In genomic region chr12:80100566-80100965, GRCh38 we compare ENCODE assay signal across 18 cellular contexts. TPM values are rescaled to one million over a fixed set of nuclear protein-coding genes. Genes with fewer than 3 reads are reported as not detected.
A peak's percentile ranks its signal among the peaks of the same experiment; 100 is the strongest.
DNase-seq lines count a peak whose midpoint lies in the region; ATAC-seq and TF ChIP-seq lines count a peak whose summit lies in the region.
"Had no signal": no experiment of that assay in that cellular context is flagged by ENCODE, and none has a peak within 500 bp of the region (broad histone marks: within the 10 kb centered on the region; RNA-seq: fewer than 3 reads in every experiment).

No MANE protein-coding gene starts in this region.

- peak overlapping the region; percentile 53 for H2AFZ ChIP-seq in ACC112 (ENCODE audit: low read length, unreplicated experiment)
- no peak overlapping the region for H2AFZ ChIP-seq in PC-3 (ENCODE audit: low read length)

- H3K4me1 ChIP-seq in ACC112 (ENCODE audit: control insufficient read depth, insufficient read depth, low read length, unreplicated experiment) (peaks cover 8% of the 10 kb centered on the region), PC-3 (ENCODE audit: insufficient read depth, low read length) (0 out of 2 replicates have a peak, but pooled peaks cover 5% of the 10 kb centered on the region)
- H3K4me1 ChIP-seq: A549, body of pancreas had no signal

- H3K9ac ChIP-seq in PC-3 (ENCODE audit: low read length) = no peak overlapping the region

- no peak for TF ChIP-seq CTCF in PC-3 (conservative IDR thresholded peaks at IDR 0.05; ENCODE audit: low read depth, low read length)

- no peak overlapping the region for H3K27ac ChIP-seq in ACC112 (ENCODE audit: low read depth, low read length)
- no peak overlapping the region for H3K27ac ChIP-seq in PC-3 (ENCODE audit: low read length)
- peak overlapping the region; percentile 16 for H3K27ac ChIP-seq in epithelial cell of prostate
- H3K27ac ChIP-seq: A549, body of pancreas, thoracic aorta, VCaP had no signal

- H3K27me3 ChIP-seq in ACC112 (ENCODE audit: insufficient read depth, low read length) = no peaks in the 10 kb centered on the region
- H3K27me3 ChIP-seq in PC-3 (ENCODE audit: low read length) = no peaks in the 10 kb centered on the region
- H3K27me3 ChIP-seq: body of pancreas, esophagus squamous epithelium had no signal

- no TSS peak for BruUV-seq in PC-3 (replicated peaks; lab: Mats Ljungman, UMichigan)

- H3F3A ChIP-seq in PC-3 (ENCODE audit: low read length, unreplicated experiment) = no peaks in the 10 kb centered on the region

- H3K9me3 ChIP-seq in PC-3 (ENCODE audit: low read length) = no peaks in the 10 kb centered on the region
- H3K9me3 ChIP-seq: A549, body of pancreas, esophagus squamous epithelium, thoracic aorta had no signal

- no peaks in the 10 kb centered on the region for H3K9me2 ChIP-seq in PC-3 (replicated peaks; ENCODE audit: low read length)

- H3K4me3 ChIP-seq in ACC112 (ENCODE audit: low read depth, low read length) (no peak overlapping the region), PC-3 (ENCODE audit: low read length) (no peak overlapping the region)
- H3K4me3 ChIP-seq: A549, body of pancreas, esophagus squamous epithelium, thoracic aorta had no signal

- intact Hi-C loops in PC-3 (cut with micrococcal nuclease) = no loop called here

- H3K4me2 ChIP-seq in PC-3 (ENCODE audit: low read length) = no peak overlapping the region
- H3K4me2 ChIP-seq: A549 had no signal

- DNase-seq in PC-3 (peak; percentile 11), epithelial cell of prostate (ENCODE audit: low read depth, low spot score) (no peak), left kidney (ENCODE audit: low read depth, low spot score) (peak; percentile 23), middle frontal gyrus (ENCODE audit: extremely low spot score, low spot score) (no peak)
- DNase-seq in activated CD8-positive, alpha-beta memory T cell treated with anti-CD3 and anti-CD28 coated beads, Interleukin-2, amount 50 U/mL, for 4 hours = no peak
- DNase-seq in stimulated activated CD4-positive, alpha-beta T cell treated with anti-CD3 and anti-CD28 coated beads, Interleukin-2, amount 100 ng/mL, for 24 hours = no peak
- DNase-seq: activated naive CD4-positive, alpha-beta T cell treated with Interleukin-2 at 50 U/mL for 16 hours; body of pancreas; CD4-positive, alpha-beta T cell; esophagus squamous epithelium; hippocampal formation; midbrain had no signal

- H3K36me3 ChIP-seq in ACC112 (ENCODE audit: insufficient read depth, low read length) (no peaks in the 10 kb centered on the region), PC-3 (ENCODE audit: low read depth, low read length) (no peaks in the 10 kb centered on the region)
- H3K36me3 ChIP-seq: esophagus squamous epithelium, thoracic aorta had no signal

- no peaks in the 10 kb centered on the region for H4K20me1 ChIP-seq in PC-3 (ENCODE audit: low read length)

- no peak for ATAC-seq in PC-3
- ATAC-seq in HG03457 (IDR thresholded peaks at IDR 0.05; ENCODE audit: unreplicated experiment) = no peak
- ATAC-seq: A549; body of pancreas; stimulated activated effector memory CD8-positive, alpha-beta T cell treated with anti-CD3 and anti-CD28 coated beads, Interleukin-12 subunit alpha, Interleukin-12 subunit beta, amount 100 ng/mL, for 72 hours had no signal

- H3K79me2 ChIP-seq in ACC112 (ENCODE audit: control insufficient read depth, insufficient read depth, low read length, unreplicated experiment) (no peaks in the 10 kb centered on the region), PC-3 (ENCODE audit: low read length) (no peaks in the 10 kb centered on the region)

- POLR2A ChIA-PET in PC-3 (lab: Charles Lee; ENCODE audit: unreplicated experiment) = no interaction called here

- CTCF ChIA-PET in PC-3 (lab: Charles Lee) = no interaction called here

RNA-seq across cellular contexts. Expression of gene OTOGL, which starts 1.2 kb away (rescaled TPM):
- 0.44 and 3.1 TPM in 2 replicates for total RNA-seq in PC-3 (2014; rRNA removed)
- total RNA-seq: CD4-positive, alpha-beta T cell had no signal

Comparison
In these comparisons a context has a peak if more than half of its experiments do, and no peak if none do; other contexts are left out.
1. DNase-seq: peak in PC-3 (single experiment) and left kidney (single experiment); none in epithelial cell of prostate (single experiment), middle frontal gyrus (single experiment), activated CD8-positive, alpha-beta memory T cell treated with anti-CD3 and anti-CD28 coated beads, Interleukin-2, amount 50 U/mL, for 4 hours (single experiment) and stimulated activated CD4-positive, alpha-beta T cell treated with anti-CD3 and anti-CD28 coated beads, Interleukin-2, amount 100 ng/mL, for 24 hours (0 of 2).